ENCODE assay signal across 25 cellular contexts in genomic region chr7:157740251-157740650, GRCh38.
DNase-seq lines count a peak whose midpoint lies in the region; ATAC-seq and TF ChIP-seq lines count a peak whose summit lies in the region.
"Had no signal": no experiment of that assay in that cellular context is flagged by ENCODE, and none has a peak within 500 bp of the region (broad histone marks: within the 10 kb centered on the region; RNA-seq: fewer than 3 reads in every experiment).

No MANE protein-coding gene starts in this region.

- no peaks in the 10 kb centered on the region for H3K36me3 ChIP-seq in neural progenitor cell
- H3K36me3 ChIP-seq: BE2C, BLaER1 had no signal

- no peaks in the 10 kb centered on the region for H3K36me3 Mint-ChIP-seq in natural killer cell treated with Interleukin-12 subunit alpha and Interleukin-12 subunit beta and Interleukin-15 and Interleukin-18, amount 100 ng/mL, for 72 hours
- no peaks in the 10 kb centered on the region for H3K36me3 Mint-ChIP-seq in natural killer cell
- no peaks in the 10 kb centered on the region for H3K36me3 Mint-ChIP-seq in chondrocyte (ENCODE audit: low read depth)
- H3K36me3 Mint-ChIP-seq in neural progenitor cell, result no peaks in the 10 kb centered on the region
- H3K36me3 Mint-ChIP-seq in CD14-positive monocyte, result no peaks in the 10 kb centered on the region
- H3K36me3 Mint-ChIP-seq: CD4-positive, alpha-beta memory T cell; CD4-positive, CD25-positive, alpha-beta regulatory T cell; CD8-positive, alpha-beta memory T cell had no signal

- no peak for TF ChIP-seq CTCF in natural killer cell (IDR thresholded peaks at IDR 0.05)
- TF ChIP-seq CTCF in chondrocyte (IDR thresholded peaks at IDR 0.05), result no peak
- TF ChIP-seq CTCF in neural progenitor cell (IDR thresholded peaks at IDR 0.05), result no peak
- TF ChIP-seq CTCF in CD14-positive monocyte (IDR thresholded peaks at IDR 0.05), result no peak

- H3K27ac ChIP-seq in neural progenitor cell, result no peak overlapping the region
- H3K27ac ChIP-seq: BLaER1, C4-2B had no signal

- H3K4me3 ChIP-seq in neural progenitor cell, result no peak overlapping the region
- H3K4me3 ChIP-seq: BLaER1, GM12878 had no signal

- ATAC-seq in natural killer cell treated with Interleukin-12 subunit alpha and Interleukin-12 subunit beta and Interleukin-15 and Interleukin-18, amount 100 ng/mL, for 72 hours, result no peak
- ATAC-seq in natural killer cell (no peak), HG03095 (IDR thresholded peaks at IDR 0.05; ENCODE audit: unreplicated experiment) (no peak)
- ATAC-seq: GM12878 had no signal

- no peak overlapping the region for H3K4me2 ChIP-seq in neural progenitor cell
- H3K4me2 ChIP-seq: BLaER1 had no signal

- DNase-seq in natural killer cell treated with Interleukin-12 subunit alpha and Interleukin-12 subunit beta and Interleukin-15 and Interleukin-18, amount 100 ng/mL, for 72 hours (ENCODE audit: low spot score), result peak; percentile 48
- DNase-seq in natural killer cell (no peak), chondrocyte (ENCODE audit: low spot score) (peak; percentile 59), neural progenitor cell (ENCODE audit: low spot score) (no peak), posterior vena cava (ENCODE audit: low spot score) (peak; percentile 42), C1 segment of cervical spinal cord (lab: John Stamatoyannopoulos, UW) (no peak), CD14-positive monocyte (ENCODE audit: low spot score) (no peak)
- DNase-seq: 8988T; ACHN; BE2C; CD4-positive, alpha-beta memory T cell; CD4-positive, CD25-positive, alpha-beta regulatory T cell; CD8-positive, alpha-beta memory T cell; COR-L47; DMS 273 treated with DMSO at 0.1 percent for 48 hours; DMS153; DMS53; DMS79; DND-41; EL; GDM1 had no signal

- H3K4me1 ChIP-seq in neural progenitor cell, result peaks cover 14% of the 10 kb centered on the region
- H3K4me1 ChIP-seq: BE2C had no signal

- H3K9me3 ChIP-seq in neural progenitor cell (ENCODE audit: low read depth), result no peaks in the 10 kb centered on the region
- H3K9me3 ChIP-seq: BE2C, BLaER1 had no signal

- H2AFZ ChIP-seq in neural progenitor cell (replicated peaks), result no peak overlapping the region

- no peaks in the 10 kb centered on the region for H4K20me1 ChIP-seq in neural progenitor cell (ENCODE audit: low read depth)
- H4K20me1 ChIP-seq: BLaER1 had no signal

- peaks cover 6 to 19% of the 10 kb centered on the region in 2 donors for H3K27me3 Mint-ChIP-seq in natural killer cell treated with Interleukin-12 subunit alpha and Interleukin-12 subunit beta and Interleukin-15 and Interleukin-18, amount 100 ng/mL, for 72 hours
- H3K27me3 Mint-ChIP-seq in natural killer cell (ENCODE audit: low read depth in 2 of 2) (peaks cover 3 to 10% of the 10 kb centered on the region in 2 donors), chondrocyte (ENCODE audit: low read depth) (peaks cover 23% of the 10 kb centered on the region), neural progenitor cell (ENCODE audit: insufficient read depth, low read depth) (peaks cover 12% of the 10 kb centered on the region), CD14-positive monocyte (ENCODE audit: low read depth in 3 of 3) (peaks cover 5 to 14% (median 14%) of the 10 kb centered on the region in 3 donors)

- H3K27me3 ChIP-seq in neural progenitor cell, result peaks cover 41% of the 10 kb centered on the region
- H3K27me3 ChIP-seq: BE2C, BLaER1 had no signal

- no peak overlapping the region for H3K4me3 Mint-ChIP-seq in natural killer cell treated with Interleukin-12 subunit alpha and Interleukin-12 subunit beta and Interleukin-15 and Interleukin-18, amount 100 ng/mL, for 72 hours
- no peak overlapping the region for H3K4me3 Mint-ChIP-seq in natural killer cell
- no peak overlapping the region for H3K4me3 Mint-ChIP-seq in chondrocyte (ENCODE audit: unreplicated experiment)
- H3K4me3 Mint-ChIP-seq in neural progenitor cell, result peak overlapping the region; percentile 5
- H3K4me3 Mint-ChIP-seq in CD14-positive monocyte, result no peak overlapping the region
- H3K4me3 Mint-ChIP-seq: CD4-positive, alpha-beta memory T cell; CD4-positive, CD25-positive, alpha-beta regulatory T cell; CD8-positive, alpha-beta memory T cell had no signal

- H3F3A ChIP-seq in neural progenitor cell (ENCODE audit: low read depth), result peaks cover 4% of the 10 kb centered on the region

- H3K9ac ChIP-seq in neural progenitor cell, result no peak overlapping the region
- H3K9ac ChIP-seq: BLaER1 had no signal

- no peaks in the 10 kb centered on the region for H3K79me2 ChIP-seq in neural progenitor cell (ENCODE audit: low read depth)

- H3K27ac Mint-ChIP-seq in natural killer cell treated with Interleukin-12 subunit alpha and Interleukin-12 subunit beta and Interleukin-15 and Interleukin-18, amount 100 ng/mL, for 72 hours, result no peak overlapping the region
- H3K27ac Mint-ChIP-seq in natural killer cell (no peak overlapping the region), chondrocyte (ENCODE audit: unreplicated experiment) (no peak overlapping the region), neural progenitor cell (no peak overlapping the region), CD14-positive monocyte (no peak overlapping the region)
- H3K27ac Mint-ChIP-seq: CD4-positive, alpha-beta memory T cell; CD4-positive, CD25-positive, alpha-beta regulatory T cell; CD8-positive, alpha-beta memory T cell had no signal

- no peaks in the 10 kb centered on the region for H3K4me1 Mint-ChIP-seq in natural killer cell treated with Interleukin-12 subunit alpha and Interleukin-12 subunit beta and Interleukin-15 and Interleukin-18, amount 100 ng/mL, for 72 hours (ENCODE audit: low read depth in 2 of 2)
- no peaks in the 10 kb centered on the region for H3K4me1 Mint-ChIP-seq in natural killer cell
- H3K4me1 Mint-ChIP-seq in chondrocyte (ENCODE audit: low read depth), result no peaks in the 10 kb centered on the region
- peaks cover 41% of the 10 kb centered on the region for H3K4me1 Mint-ChIP-seq in neural progenitor cell
- no peaks in the 10 kb centered on the region for H3K4me1 Mint-ChIP-seq in CD14-positive monocyte

- intact Hi-C loops in natural killer cell (cut with micrococcal nuclease) (no loop called here), posterior vena cava (cut with DNase I) (no loop called here), CD14-positive monocyte (cut with micrococcal nuclease) (no loop called here)

- H3K9me3 Mint-ChIP-seq in natural killer cell treated with Interleukin-12 subunit alpha and Interleukin-12 subunit beta and Interleukin-15 and Interleukin-18, amount 100 ng/mL, for 72 hours, result no peaks in the 10 kb centered on the region
- no peaks in the 10 kb centered on the region for H3K9me3 Mint-ChIP-seq in natural killer cell
- no peaks in the 10 kb centered on the region for H3K9me3 Mint-ChIP-seq in chondrocyte (ENCODE audit: low read depth)
- no peaks in the 10 kb centered on the region for H3K9me3 Mint-ChIP-seq in neural progenitor cell
- no peaks in the 10 kb centered on the region for H3K9me3 Mint-ChIP-seq in CD14-positive monocyte
- H3K9me3 Mint-ChIP-seq: CD4-positive, alpha-beta memory T cell; CD8-positive, alpha-beta memory T cell had no signal

Comparison
In these comparisons a context has a peak if more than half of its experiments do, and no peak if none do; other contexts are left out.
1. DNase-seq: peak in natural killer cell treated with Interleukin-12 subunit alpha and Interleukin-12 subunit beta and Interleukin-15 and Interleukin-18, amount 100 ng/mL, for 72 hours (single experiment), chondrocyte (single experiment) and posterior vena cava (single experiment); none in natural killer cell (single experiment), neural progenitor cell (single experiment), C1 segment of cervical spinal cord (0 of 14) and CD14-positive monocyte (single experiment).